Comparison of ENCODE assay signal across 8 cellular contexts in the genomic region with DNA sequence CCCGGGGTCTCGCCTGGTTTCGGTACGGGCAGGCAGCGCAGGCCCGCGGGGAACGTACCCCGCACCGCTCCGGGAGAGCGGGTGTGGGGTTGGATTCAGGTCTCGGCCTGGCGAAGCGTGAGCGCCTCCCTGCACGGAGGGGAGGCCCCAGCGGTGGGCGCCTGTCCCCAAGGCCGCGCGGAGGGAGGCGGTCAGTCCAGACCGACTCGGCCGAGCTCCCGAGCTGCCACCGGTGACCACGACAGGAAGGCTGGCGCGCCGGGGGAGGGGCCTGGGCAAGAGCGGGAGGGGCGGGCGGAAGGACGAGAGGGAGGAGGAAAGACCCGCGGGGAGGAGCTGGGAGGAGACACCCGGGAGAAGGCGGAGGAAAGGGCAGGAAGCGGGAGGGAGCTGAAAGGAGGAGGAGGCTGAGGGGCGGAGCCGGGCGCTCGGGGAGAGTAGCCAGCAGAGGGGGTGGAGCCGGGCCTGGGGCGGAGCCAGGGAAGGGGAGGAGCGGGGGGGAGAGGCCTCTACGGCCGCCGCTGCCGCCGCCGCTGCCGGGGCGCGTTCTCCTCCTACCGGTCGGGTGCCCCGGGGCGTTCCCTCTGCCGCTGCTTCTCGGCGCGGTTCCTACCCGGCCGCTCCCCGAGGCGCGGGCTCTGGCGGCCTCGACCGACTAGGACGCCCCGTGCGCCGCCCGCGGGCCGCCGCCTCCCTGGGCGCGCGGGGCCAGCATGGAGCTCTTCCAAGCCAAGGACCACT. TPM values are rescaled to one million over a fixed set of nuclear protein-coding genes. Genes with fewer than 3 reads are reported as not detected.
A peak's percentile ranks its signal among the peaks of the same experiment; 100 is the strongest.
DNase-seq lines count a peak whose midpoint lies in the region; ATAC-seq and TF ChIP-seq lines count a peak whose summit lies in the region.

A gene with protein sequence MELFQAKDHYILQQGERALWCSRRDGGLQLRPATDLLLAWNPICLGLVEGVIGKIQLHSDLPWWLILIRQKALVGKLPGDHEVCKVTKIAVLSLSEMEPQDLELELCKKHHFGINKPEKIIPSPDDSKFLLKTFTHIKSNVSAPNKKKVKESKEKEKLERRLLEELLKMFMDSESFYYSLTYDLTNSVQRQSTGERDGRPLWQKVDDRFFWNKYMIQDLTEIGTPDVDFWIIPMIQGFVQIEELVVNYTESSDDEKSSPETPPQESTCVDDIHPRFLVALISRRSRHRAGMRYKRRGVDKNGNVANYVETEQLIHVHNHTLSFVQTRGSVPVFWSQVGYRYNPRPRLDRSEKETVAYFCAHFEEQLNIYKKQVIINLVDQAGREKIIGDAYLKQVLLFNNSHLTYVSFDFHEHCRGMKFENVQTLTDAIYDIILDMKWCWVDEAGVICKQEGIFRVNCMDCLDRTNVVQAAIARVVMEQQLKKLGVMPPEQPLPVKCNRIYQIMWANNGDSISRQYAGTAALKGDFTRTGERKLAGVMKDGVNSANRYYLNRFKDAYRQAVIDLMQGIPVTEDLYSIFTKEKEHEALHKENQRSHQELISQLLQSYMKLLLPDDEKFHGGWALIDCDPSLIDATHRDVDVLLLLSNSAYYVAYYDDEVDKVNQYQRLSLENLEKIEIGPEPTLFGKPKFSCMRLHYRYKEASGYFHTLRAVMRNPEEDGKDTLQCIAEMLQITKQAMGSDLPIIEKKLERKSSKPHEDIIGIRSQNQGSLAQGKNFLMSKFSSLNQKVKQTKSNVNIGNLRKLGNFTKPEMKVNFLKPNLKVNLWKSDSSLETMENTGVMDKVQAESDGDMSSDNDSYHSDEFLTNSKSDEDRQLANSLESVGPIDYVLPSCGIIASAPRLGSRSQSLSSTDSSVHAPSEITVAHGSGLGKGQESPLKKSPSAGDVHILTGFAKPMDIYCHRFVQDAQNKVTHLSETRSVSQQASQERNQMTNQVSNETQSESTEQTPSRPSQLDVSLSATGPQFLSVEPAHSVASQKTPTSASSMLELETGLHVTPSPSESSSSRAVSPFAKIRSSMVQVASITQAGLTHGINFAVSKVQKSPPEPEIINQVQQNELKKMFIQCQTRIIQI (plus strand): TSS at position 501 of the 741 bp plus-strand sequence. CDS start 213 bp downstream, at position 714.

- H3K27me3 ChIP-seq in right lobe of liver = no peaks in the 10 kb centered on the region

- H3K4me3 ChIP-seq in right lobe of liver = peak within 1 kb of the TSS; percentile 67 to 90 (median 89)

- H3K27ac ChIP-seq in C4-2B (peak within 1 kb of the TSS; percentile 79), right lobe of liver (peak within 1 kb of the TSS; percentile 85 to 94 (median 91))

- H3K4me1 ChIP-seq in right lobe of liver = peaks cover 0 to 3% (median 0%) of the 10 kb centered on the region in 4 donors

- peak; percentile 87 for TF ChIP-seq POLR2A in right lobe of liver (IDR thresholded peaks at IDR 0.05)

- DNase-seq in NCI-H748 treated with DMSO at 0.1 percent for 48 hours (lab: John Stamatoyannopoulos, UW) (peak; percentile 86), dermis microvascular lymphatic vessel endothelial cell (ENCODE audit: low read depth in 2 of 2) (peak; percentile 94 to 98), right lobe of liver (peak; percentile 100)
- DNase-seq in activated CD4-positive, alpha-beta T cell treated with anti-CD3 and anti-CD28 coated beads, Interleukin-2, amount 50 U/mL, for 48 hours = peak; percentile 100
- peak; percentile 98 to 100 for DNase-seq in stimulated activated CD4-positive, alpha-beta T cell treated with anti-CD3 and anti-CD28 coated beads, Interleukin-4, amount 100 ng/mL, for 4 hours

- no peaks in the 10 kb centered on the region for H3K9me3 ChIP-seq in right lobe of liver

- peak; percentile 24 for TF ChIP-seq CTCF in C4-2B (conservative IDR thresholded peaks at IDR 0.05)
- TF ChIP-seq CTCF in right lobe of liver (IDR thresholded peaks at IDR 0.05) = peak in 3 of 4 donors; percentile 28 to 41 (median 40)

- WGBS in right lobe of liver (ENCODE audit: insufficient coverage, low coverage, low lambda C conversion rate, missing lambda C conversion rate) = 2% methylated on average over 35 of the region's 84 CpGs

- ATAC-seq in GM19395 (IDR thresholded peaks at IDR 0.05; ENCODE audit: unreplicated experiment) (peak; percentile 83), HG03565 (IDR thresholded peaks at IDR 0.05; ENCODE audit: unreplicated experiment) (peak; percentile 74), right lobe of liver (peak; percentile 98 to 100 (median 98))

- H3K36me3 ChIP-seq in right lobe of liver = no peaks in the 10 kb centered on the region

- intact Hi-C loops in right lobe of liver (cut with DNase I) = no loop called here

RNA-seq across cellular contexts. Expression of the gene that starts here (rescaled TPM):
- total RNA-seq in dermis microvascular lymphatic vessel endothelial cell (8.9 and 9.4 TPM in 2 replicates), right lobe of liver (1 to 10 TPM; 2.0 to 3.9 (median 2.5) TPM)

Comparison
In these comparisons a context has a peak if more than half of its experiments do, and no peak if none do; other contexts are left out.
1. Peak in every context shown above with its lines: DNase-seq, ATAC-seq, H3K4me3 ChIP-seq and H3K27ac ChIP-seq.